Comparison of ENCODE assay signal across 13 cellular contexts in the genomic region with DNA sequence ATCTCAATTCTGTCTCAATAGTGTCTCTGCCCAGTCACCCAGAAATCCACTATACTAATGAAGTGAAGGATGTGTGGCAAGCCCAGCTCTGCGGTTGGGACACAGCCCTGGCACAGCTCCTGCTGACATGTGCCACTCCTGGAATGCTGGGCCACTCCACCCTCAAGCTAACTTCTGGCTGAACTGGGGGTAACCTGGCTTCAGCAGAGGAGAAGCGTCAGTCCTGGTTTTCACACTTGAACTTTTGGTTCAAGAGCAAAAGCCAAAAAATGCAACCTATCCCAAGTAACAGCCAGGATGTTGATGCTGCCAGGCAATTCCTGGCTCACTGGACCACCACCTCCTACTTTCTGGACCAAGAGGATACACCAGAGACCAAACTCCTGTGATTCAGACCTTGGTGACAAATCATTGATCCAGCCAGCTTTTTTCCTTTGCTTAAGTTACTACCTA.
DNase-seq lines count a peak whose midpoint lies in the region; ATAC-seq and TF ChIP-seq lines count a peak whose summit lies in the region.
"Had no signal": no experiment of that assay in that cellular context is flagged by ENCODE, and none has a peak within 500 bp of the region (broad histone marks: within the 10 kb centered on the region; RNA-seq: fewer than 3 reads in every experiment).

No MANE protein-coding gene starts in this region.

- POLR2A ChIA-PET in Panc1 (lab: Charles Lee) (interaction anchor here (1.2 kb wide), 1 partner anchor 21 kb away, joined by 3 read pairs; no protein-coding TSS in a partner anchor), SK-N-SH (lab: Yijun Ruan, JAX) (no interaction called here)
- POLR2A ChIA-PET in activated CD4-positive, alpha-beta T cell treated with anti-CD3 and anti-CD28 coated beads, Interleukin-2, amount 10 ng/mL, durations not matched to agents 7 days and 5 days (lab: Charles Lee) = no interaction called here

- DNase-seq in ACHN (peak; percentile 89), Panc1 (ENCODE audit: low read depth, low spot score) (no peak), fibroblast of mammary gland (ENCODE audit: low read depth) (peak; percentile 82), occipital lobe (lab: John Stamatoyannopoulos, UW) (peak; percentile 5), SK-N-SH (no peak), NCI-H2107 treated with DMSO at 0.1 percent for 48 hours (lab: John Stamatoyannopoulos, UW; ENCODE audit: unreplicated experiment) (no peak), UCSD-AML1 (lab: John Stamatoyannopoulos, UW; ENCODE audit: unreplicated experiment) (no peak)
- no peak for DNase-seq in activated CD4-positive, alpha-beta T cell treated with anti-CD3 and anti-CD28 coated beads, Interleukin-2, amount 10 ng/mL, durations not matched to agents 7 days and 5 days
- DNase-seq: activated T-cell treated with anti-CD3 and anti-CD28 coated beads for 4 hours, AML-193, glutamatergic neuron, NCI-H1105 had no signal

- intact Hi-C loops in Panc1 (cut with micrococcal nuclease; ENCODE audit: unreplicated experiment) = no loop called here

- H3K36me3 ChIP-seq in Panc1 (ENCODE audit: control insufficient read depth, insufficient read depth, low read length) (no peaks in the 10 kb centered on the region), SK-N-SH (replicated peaks in 1 of 2; ENCODE audit: control insufficient read depth in 1 of 2, insufficient read depth in 2 of 2, low read length in 1 of 2) (no peaks in the 10 kb centered on the region)

- no peaks in the 10 kb centered on the region for H3K27me3 Mint-ChIP-seq in activated CD4-positive, alpha-beta T cell treated with anti-CD3 and anti-CD28 coated beads, Interleukin-2, amount 10 ng/mL, durations not matched to agents 7 days and 5 days
- H3K27me3 Mint-ChIP-seq: stimulated activated memory B cell treated with anti-CD40 and anti-IgM and Interleukin-4, amounts not matched to agents 10 μg/mL and 1 μg/mL and 100 μg/mL, for 72 hours had no signal

- H3K27ac ChIP-seq in Panc1 (ENCODE audit: low read length) = peak overlapping the region; percentile 60; the same call in 1 of the 2 replicates
- no peak overlapping the region for H3K27ac ChIP-seq in SK-N-SH (ENCODE audit: low read depth in 2 of 2, low read length in 1 of 2)

- CTCF ChIA-PET in Panc1 (lab: Charles Lee) = no interaction called here
- CTCF ChIA-PET in SK-N-SH (lab: Yijun Ruan, JAX) = interaction anchor here (1.1 to 1.7 kb wide), 2 partner anchors 10 to 88 kb away, joined by 3 to 7 read pairs; no protein-coding TSS in a partner anchor
- CTCF ChIA-PET in activated CD4-positive, alpha-beta T cell treated with anti-CD3 and anti-CD28 coated beads, Interleukin-2, amount 10 ng/mL, durations not matched to agents 7 days and 5 days (lab: Charles Lee) = interaction anchor here (0.9 to 2.3 kb wide), 6 partner anchors 9 to 87 kb away, joined by 3 to 11 read pairs (median 3); no protein-coding TSS in a partner anchor

- H3K27me3 ChIP-seq in Panc1 (ENCODE audit: control insufficient read depth, insufficient read depth, low read length) = no peaks in the 10 kb centered on the region
- no peaks in the 10 kb centered on the region for H3K27me3 ChIP-seq in SK-N-SH (ENCODE audit: insufficient read depth)

- no peak for TF ChIP-seq RAD21 in SK-N-SH (IDR thresholded peaks at IDR 0.05; ENCODE audit: low read length)

- H4K20me1 ChIP-seq in SK-N-SH (ENCODE audit: insufficient read depth) = no peaks in the 10 kb centered on the region

- no peaks in the 10 kb centered on the region for H3K9me3 Mint-ChIP-seq in activated CD4-positive, alpha-beta T cell treated with anti-CD3 and anti-CD28 coated beads, Interleukin-2, amount 10 ng/mL, durations not matched to agents 7 days and 5 days
- H3K9me3 Mint-ChIP-seq: stimulated activated memory B cell treated with anti-CD40 and anti-IgM and Interleukin-4, amounts not matched to agents 10 μg/mL and 1 μg/mL and 100 μg/mL, for 72 hours had no signal

- no peaks in the 10 kb centered on the region for H3K79me2 ChIP-seq in SK-N-SH (ENCODE audit: insufficient read depth)

- H3K9me3 ChIP-seq in Panc1 (ENCODE audit: control insufficient read depth, insufficient read depth, low read depth, low read length) (no peaks in the 10 kb centered on the region), SK-N-SH (no peaks in the 10 kb centered on the region)

- peaks cover 16% of the 10 kb centered on the region for H3K4me1 Mint-ChIP-seq in activated CD4-positive, alpha-beta T cell treated with anti-CD3 and anti-CD28 coated beads, Interleukin-2, amount 10 ng/mL, durations not matched to agents 7 days and 5 days
- H3K4me1 Mint-ChIP-seq: stimulated activated memory B cell treated with anti-CD40 and anti-IgM and Interleukin-4, amounts not matched to agents 10 μg/mL and 1 μg/mL and 100 μg/mL, for 72 hours had no signal

- no TSS peak for BruUV-seq in Panc1 (replicated peaks; lab: Mats Ljungman, UMichigan)

- no peaks in the 10 kb centered on the region for H3K9me2 ChIP-seq in SK-N-SH

- 75% methylated on average over 2 of the region's 2 CpGs for WGBS in SK-N-SH (ENCODE audit: low lambda C conversion rate)

- H3K4me3 ChIP-seq in Panc1 (ENCODE audit: low read depth in 2 of 2, low read length in 2 of 2) (no peak overlapping the region), fibroblast of mammary gland (ENCODE audit: control insufficient read depth, low read depth, low read length) (no peak overlapping the region), SK-N-SH (ENCODE audit: low read depth in 2 of 2, low read length in 1 of 2) (no peak overlapping the region)

- TF ChIP-seq CTCF in Panc1 (IDR thresholded peaks at IDR 0.05) (no peak), fibroblast of mammary gland (conservative IDR thresholded peaks at IDR 0.05; ENCODE audit: control insufficient read depth, insufficient read depth, low read depth, low read length) (no peak), SK-N-SH (IDR thresholded peaks at IDR 0.05) (no peak)

- no peaks in the 10 kb centered on the region for H3K36me3 Mint-ChIP-seq in activated CD4-positive, alpha-beta T cell treated with anti-CD3 and anti-CD28 coated beads, Interleukin-2, amount 10 ng/mL, durations not matched to agents 7 days and 5 days (ENCODE audit: low read depth)
- H3K36me3 Mint-ChIP-seq: stimulated activated memory B cell treated with anti-CD40 and anti-IgM and Interleukin-4, amounts not matched to agents 10 μg/mL and 1 μg/mL and 100 μg/mL, for 72 hours had no signal

- in situ Hi-C loops in ACHN (cut with HindIII; ENCODE audit: low pct_ligation_motif_present, low pct_unique_long_range_greater_than_20kb, low sequenced_read_pairs) (no loop called here), Panc1 (cut with HindIII; ENCODE audit: low pct_unique_long_range_greater_than_20kb, low sequenced_read_pairs) (no loop called here)

- no peak overlapping the region for H3K9ac ChIP-seq in SK-N-SH

- H3K27ac Mint-ChIP-seq in activated CD4-positive, alpha-beta T cell treated with anti-CD3 and anti-CD28 coated beads, Interleukin-2, amount 10 ng/mL, durations not matched to agents 7 days and 5 days = no peak overlapping the region
- H3K27ac Mint-ChIP-seq: stimulated activated memory B cell treated with anti-CD40 and anti-IgM and Interleukin-4, amounts not matched to agents 10 μg/mL and 1 μg/mL and 100 μg/mL, for 72 hours had no signal

- H3K4me1 ChIP-seq in Panc1 (ENCODE audit: control insufficient read depth, insufficient read depth, low read length) (peaks cover 20% of the 10 kb centered on the region), SK-N-SH (ENCODE audit: control insufficient read depth in 1 of 2, insufficient read depth in 2 of 2, low read depth in 1 of 2, low read length in 1 of 2) (peaks cover 6 to 8% of the 10 kb centered on the region in 2 experiments; a peak in 1 of 4 replicates)

- TF ChIP-seq EP300 in SK-N-SH (IDR thresholded peaks at IDR 0.05; ENCODE audit: borderline replicate concordance in 1 of 2, low read depth in 1 of 2, low read length in 1 of 2) = no peak

- no peak overlapping the region for H3K4me3 Mint-ChIP-seq in activated CD4-positive, alpha-beta T cell treated with anti-CD3 and anti-CD28 coated beads, Interleukin-2, amount 10 ng/mL, durations not matched to agents 7 days and 5 days
- H3K4me3 Mint-ChIP-seq: stimulated activated memory B cell treated with anti-CD40 and anti-IgM and Interleukin-4, amounts not matched to agents 10 μg/mL and 1 μg/mL and 100 μg/mL, for 72 hours had no signal

- H3K4me2 ChIP-seq in SK-N-SH = no peak overlapping the region

- H3F3A ChIP-seq in SK-N-SH (replicated peaks; ENCODE audit: insufficient read depth) = no peaks in the 10 kb centered on the region

- peak; percentile 78 for ATAC-seq in Panc1
- ATAC-seq: stimulated activated memory B cell treated with anti-CD40 and anti-IgM and Interleukin-4, amounts not matched to agents 10 μg/mL and 1 μg/mL and 100 μg/mL, for 72 hours had no signal

- H2AFZ ChIP-seq in SK-N-SH (ENCODE audit: low read depth) = no peak overlapping the region

TF ChIP-seq in SK-N-SH, 30 proteins besides CTCF, POLR2A, EP300 and RAD21 (continues in another document):
- no peak for TF ChIP-seq FOXM1 (IDR thresholded peaks at IDR 0.05; ENCODE audit: low read depth)
- TF ChIP-seq, protein P1, sequence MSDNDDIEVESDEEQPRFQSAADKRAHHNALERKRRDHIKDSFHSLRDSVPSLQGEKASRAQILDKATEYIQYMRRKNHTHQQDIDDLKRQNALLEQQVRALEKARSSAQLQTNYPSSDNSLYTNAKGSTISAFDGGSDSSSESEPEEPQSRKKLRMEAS (IDR thresholded peaks at IDR 0.05; ENCODE audit: low read depth) = no peak
- TF ChIP-seq YY1 (IDR thresholded peaks at IDR 0.05; ENCODE audit: low read depth) = no peak
- TF ChIP-seq FOXJ3 (CRISPR knock-in tag; IDR thresholded peaks at IDR 0.05) = no peak
- TF ChIP-seq POLR2AphosphoS5 (IDR thresholded peaks at IDR 0.05; ENCODE audit: low read depth, low read length) = no peak
- no peak for TF ChIP-seq CHD2 (IDR thresholded peaks at IDR 0.05; ENCODE audit: low read length, partially characterized antibody)
- no peak for TF ChIP-seq TCF12 (IDR thresholded peaks at IDR 0.05)
- TF ChIP-seq SMC3 (IDR thresholded peaks at IDR 0.05; ENCODE audit: low read depth, low read length) = no peak
- no peak for TF ChIP-seq RCOR1 (IDR thresholded peaks at IDR 0.05; ENCODE audit: low read length)
- TF ChIP-seq NFIC (IDR thresholded peaks at IDR 0.05; ENCODE audit: borderline replicate concordance) = no peak
- TF ChIP-seq NRF1 (IDR thresholded peaks at IDR 0.05; ENCODE audit: low read depth, low read length) = no peak

Comparison
In these comparisons a context has a peak if more than half of its experiments do, and no peak if none do; other contexts are left out.
1. DNase-seq: peak in ACHN (single experiment), fibroblast of mammary gland (single experiment) and occipital lobe (single experiment); none in Panc1 (single experiment), SK-N-SH (single experiment), NCI-H2107 treated with DMSO at 0.1 percent for 48 hours (single experiment), activated CD4-positive, alpha-beta T cell treated with anti-CD3 and anti-CD28 coated beads, Interleukin-2, amount 10 ng/mL, durations not matched to agents 7 days and 5 days (single experiment) and UCSD-AML1 (single experiment).